In the genomic region with DNA sequence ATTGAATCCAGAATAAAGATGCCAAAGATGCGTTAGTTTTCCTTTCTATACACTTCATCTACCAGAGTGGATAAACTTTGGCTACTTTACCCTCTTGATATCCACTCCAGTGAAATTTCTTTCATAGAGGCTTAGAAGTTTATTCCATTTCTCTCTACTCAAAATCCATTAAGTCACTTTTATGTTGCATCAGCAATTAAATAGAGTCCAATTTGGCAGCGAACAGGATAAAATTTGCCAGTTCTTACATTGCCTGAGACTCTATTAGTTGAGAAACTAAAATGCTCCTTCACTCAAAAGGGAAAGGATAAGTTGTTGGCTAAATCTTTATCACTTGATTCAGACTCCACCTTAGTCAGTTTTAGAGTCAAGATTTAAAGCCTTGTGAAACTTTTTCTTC, we compare ENCODE assay signal across 20 cellular contexts.
"Had no signal": no experiment of that assay in that cellular context is flagged by ENCODE, and none has a peak within 500 bp of the region (broad histone marks: within the 10 kb centered on the region; RNA-seq: fewer than 3 reads in every experiment).

No MANE protein-coding gene starts in this region.

- H3K4me1 Mint-ChIP-seq: nephron progenitor cell had no signal

- H3K4me3 Mint-ChIP-seq: naive thymus-derived CD4-positive, alpha-beta T cell; nephron progenitor cell had no signal

- DNase-seq: effector memory CD4-positive, alpha-beta T cell; foreskin fibroblast; glutamatergic neuron; islet precursor cell; mammary epithelial cell; naive thymus-derived CD4-positive, alpha-beta T cell; nephron progenitor cell; psoas muscle; retina; spleen; stimulated activated CD4-positive, alpha-beta T cell treated with anti-CD3 and anti-CD28 coated beads, Interleukin-15, amount 100 ng/mL, for 24 hours; stimulated activated naive CD4-positive, alpha-beta T cell; stomach; substantia nigra; transverse colon had no signal

- H3K9me3 ChIP-seq: gastroesophageal sphincter had no signal

- ATAC-seq: esophagus mucosa; gastroesophageal sphincter; left lobe of liver; naive thymus-derived CD4-positive, alpha-beta T cell; psoas muscle; sciatic nerve had no signal

- H3K4me1 ChIP-seq: psoas muscle, spleen, stomach, transverse colon had no signal

- H3K36me3 ChIP-seq: gastroesophageal sphincter, spleen, stomach, thoracic aorta, transverse colon had no signal

- H3K27me3 ChIP-seq: gastroesophageal sphincter, spleen, stomach, transverse colon had no signal

- H3K27ac Mint-ChIP-seq: naive thymus-derived CD4-positive, alpha-beta T cell; nephron progenitor cell had no signal

- H3K27ac ChIP-seq: gastroesophageal sphincter, psoas muscle, spleen, stomach, thoracic aorta, transverse colon had no signal

- H3K27me3 Mint-ChIP-seq: naive thymus-derived CD4-positive, alpha-beta T cell had no signal

- H3K4me3 ChIP-seq: gastroesophageal sphincter, psoas muscle, spleen, stomach, thoracic aorta, transverse colon had no signal
